ENCODE assay signal across 1 cellular context in the genomic region with DNA sequence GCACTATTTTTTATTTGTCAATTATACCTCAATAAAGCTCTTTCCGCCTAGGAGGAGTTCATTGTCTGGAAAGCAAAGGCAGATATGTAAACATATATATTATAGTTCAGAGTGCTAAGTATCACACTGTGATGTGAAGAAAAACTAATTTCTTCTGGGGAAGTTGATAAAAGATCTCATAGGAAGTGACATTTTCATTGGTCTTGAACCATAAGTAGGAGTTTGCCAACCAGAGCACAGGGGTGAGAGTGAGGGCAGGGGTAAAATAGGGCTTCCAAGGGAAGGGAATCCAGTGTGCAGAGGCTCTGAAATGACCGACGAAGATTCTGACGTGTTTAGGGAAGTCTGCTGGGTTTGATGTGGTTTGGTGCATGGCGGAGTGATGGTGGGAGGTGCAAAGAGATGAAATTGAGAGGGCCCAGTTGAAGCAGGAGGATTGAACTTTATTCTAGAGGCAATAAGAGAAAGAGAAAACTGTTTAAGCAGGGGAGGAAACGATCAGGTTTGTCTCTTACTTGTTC.
TF ChIP-seq lines count a peak whose summit lies in the region.

No MANE protein-coding gene starts in this region.

TF ChIP-seq in A549, 52 proteins besides CTCF, POLR2A, EP300 and RAD21 (continued from another document):
- TF ChIP-seq PBX3 (IDR thresholded peaks at IDR 0.05): no peak
- no peak for TF ChIP-seq GATA3 (IDR thresholded peaks at IDR 0.05; ENCODE audit: borderline replicate concordance)
- TF ChIP-seq, protein P1, sequence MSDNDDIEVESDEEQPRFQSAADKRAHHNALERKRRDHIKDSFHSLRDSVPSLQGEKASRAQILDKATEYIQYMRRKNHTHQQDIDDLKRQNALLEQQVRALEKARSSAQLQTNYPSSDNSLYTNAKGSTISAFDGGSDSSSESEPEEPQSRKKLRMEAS (IDR thresholded peaks at IDR 0.05): no peak
- TF ChIP-seq HOXB13 (CRISPR knock-in tag; IDR thresholded peaks at IDR 0.05; ENCODE audit: low read depth): no peak
- TF ChIP-seq, protein P2, sequence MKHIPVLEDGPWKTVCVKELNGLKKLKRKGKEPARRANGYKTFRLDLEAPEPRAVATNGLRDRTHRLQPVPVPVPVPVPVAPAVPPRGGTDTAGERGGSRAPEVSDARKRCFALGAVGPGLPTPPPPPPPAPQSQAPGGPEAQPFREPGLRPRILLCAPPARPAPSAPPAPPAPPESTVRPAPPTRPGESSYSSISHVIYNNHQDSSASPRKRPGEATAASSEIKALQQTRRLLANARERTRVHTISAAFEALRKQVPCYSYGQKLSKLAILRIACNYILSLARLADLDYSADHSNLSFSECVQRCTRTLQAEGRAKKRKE (CRISPR knock-in tag; IDR thresholded peaks at IDR 0.05; ENCODE audit: low read depth): no peak
- TF ChIP-seq FOSB (CRISPR knock-in tag; IDR thresholded peaks at IDR 0.05): no peak
- TF ChIP-seq RFX5 (IDR thresholded peaks at IDR 0.05): no peak
- TF ChIP-seq ELK1 (IDR thresholded peaks at IDR 0.05; ENCODE audit: low read depth, low read length): no peak
- no peak for TF ChIP-seq ZFP36 (IDR thresholded peaks at IDR 0.05; ENCODE audit: borderline replicate concordance, partially characterized antibody)
- TF ChIP-seq CHD2 (IDR thresholded peaks at IDR 0.05; ENCODE audit: low read length, partially characterized antibody): no peak
- no peak for TF ChIP-seq POLR2AphosphoS2 (conservative IDR thresholded peaks at IDR 0.05; ENCODE audit: low read length)
- no peak for TF ChIP-seq ESRRA (IDR thresholded peaks at IDR 0.05; ENCODE audit: borderline replicate concordance, low read length)
- no peak for TF ChIP-seq EHMT2 (IDR thresholded peaks at IDR 0.05; ENCODE audit: low read depth)
